ENCODE assay signal across 22 cellular contexts in the genomic region with DNA sequence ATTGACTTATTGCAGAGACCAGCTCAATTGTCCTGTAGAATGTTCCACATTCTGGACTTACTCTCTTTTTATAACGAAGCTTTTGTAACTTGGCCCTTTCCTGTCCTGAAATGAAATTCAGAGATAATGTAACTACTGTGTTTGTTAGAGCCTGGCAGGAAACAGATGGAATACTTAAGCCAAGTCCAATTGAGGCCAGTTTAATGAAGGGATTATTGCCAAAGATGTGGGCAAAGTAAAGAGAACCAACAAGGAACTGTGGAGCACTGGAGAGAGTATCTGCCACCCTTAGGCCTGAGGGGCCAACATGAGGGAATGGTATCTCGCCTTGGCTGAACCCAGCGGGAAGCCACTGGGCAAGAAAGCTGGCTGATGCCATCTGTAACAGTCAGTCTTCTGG. TPM values are rescaled to one million over a fixed set of nuclear protein-coding genes. Genes with fewer than 3 reads are reported as not detected.
DNase-seq lines count a peak whose midpoint lies in the region; ATAC-seq and TF ChIP-seq lines count a peak whose summit lies in the region.
"Had no signal": no experiment of that assay in that cellular context is flagged by ENCODE, and none has a peak within 500 bp of the region (broad histone marks: within the 10 kb centered on the region; RNA-seq: fewer than 3 reads in every experiment).

No MANE protein-coding gene starts in this region.

- H3K27ac ChIP-seq in mammary epithelial cell (ENCODE audit: insufficient read depth, low read depth, low read length) = no peak overlapping the region
- H3K27ac ChIP-seq in Karpas-422 (ENCODE audit: low read length) = no peak overlapping the region
- H3K27ac ChIP-seq: cardiac muscle cell, coronary artery had no signal

- WGBS in mammary epithelial cell (ENCODE audit: low coverage, missing lambda C conversion rate) = 13% methylated on average over 3 of the region's 3 CpGs

- H3K36me3 ChIP-seq in mammary epithelial cell (ENCODE audit: insufficient read depth, low read length) (no peaks in the 10 kb centered on the region), Karpas-422 (ENCODE audit: insufficient read depth, low read length) (no peaks in the 10 kb centered on the region)
- H3K36me3 ChIP-seq: cardiac muscle cell had no signal

- H3K4me1 ChIP-seq in mammary epithelial cell (ENCODE audit: insufficient read depth, low read length) (peaks cover 29% of the 10 kb centered on the region), Karpas-422 (ENCODE audit: low read length) (no peaks in the 10 kb centered on the region)

- BruUV-seq in mammary epithelial cell (replicated peaks; lab: Mats Ljungman, UMichigan) = no TSS peak

- CTCF ChIA-PET in mammary epithelial cell (lab: Charles Lee; ENCODE audit: low non-redundant PET) = no interaction called here

- H3K36me3 Mint-ChIP-seq in naive thymus-derived CD8-positive, alpha-beta T cell = no peaks in the 10 kb centered on the region

- no peak overlapping the region for H3K4me3 Mint-ChIP-seq in naive thymus-derived CD8-positive, alpha-beta T cell
- H3K4me3 Mint-ChIP-seq: activated B cell treated with CpG ODN at 0.5 μM for 24 hours, B cell had no signal

- no peaks in the 10 kb centered on the region for H3K27me3 ChIP-seq in mammary epithelial cell (ENCODE audit: insufficient read depth, low read length)
- no peaks in the 10 kb centered on the region for H3K27me3 ChIP-seq in Karpas-422 (ENCODE audit: low read length)
- H3K27me3 ChIP-seq: cardiac muscle cell had no signal

- H3K9me2 ChIP-seq in Karpas-422 (replicated peaks; ENCODE audit: insufficient read depth, low read length) = no peaks in the 10 kb centered on the region

- peaks cover 0 to 3% (median 0%) of the 10 kb centered on the region in 4 donors for H3K4me1 Mint-ChIP-seq in naive thymus-derived CD8-positive, alpha-beta T cell

- POLR2A ChIA-PET in naive thymus-derived CD8-positive, alpha-beta T cell (lab: Charles Lee) = no interaction called here

- no peak overlapping the region for H3K4me3 ChIP-seq in mammary epithelial cell (replicated peaks in 1 of 3; ENCODE audit: insufficient read depth in 1 of 3, low read depth in 2 of 3, low read length in 3 of 3)
- H3K4me3 ChIP-seq in Karpas-422 (ENCODE audit: low read length) = no peak overlapping the region
- H3K4me3 ChIP-seq: cardiac muscle cell, coronary artery, K562, lung had no signal

- in situ Hi-C loops in mammary epithelial cell (cut with MboI; ENCODE audit: low sequenced_read_pairs in 2 of 2) = no loop called here

- H3K4me2 ChIP-seq in mammary epithelial cell (ENCODE audit: insufficient read depth, low read depth, low read length) (no peak overlapping the region), Karpas-422 (ENCODE audit: low read depth, low read length, poor library complexity, severe bottlenecking) (no peak overlapping the region)

- no peak for ATAC-seq in HG03175 (IDR thresholded peaks at IDR 0.05; ENCODE audit: unreplicated experiment)
- ATAC-seq in naive thymus-derived CD8-positive, alpha-beta T cell = no peak
- ATAC-seq: K562 had no signal

- peaks cover 0 to 2% (median 0%) of the 10 kb centered on the region in 5 donors for H3K27me3 Mint-ChIP-seq in naive thymus-derived CD8-positive, alpha-beta T cell
- H3K27me3 Mint-ChIP-seq: activated B cell treated with CpG ODN at 0.5 μM for 24 hours, B cell had no signal

- H3K9me3 Mint-ChIP-seq in naive thymus-derived CD8-positive, alpha-beta T cell = no peaks in the 10 kb centered on the region

- no peak overlapping the region for H3K27ac Mint-ChIP-seq in naive thymus-derived CD8-positive, alpha-beta T cell
- H3K27ac Mint-ChIP-seq: activated B cell treated with CpG ODN at 0.5 μM for 24 hours, B cell had no signal

- peak; percentile 22 for DNase-seq in Ammon's horn (ENCODE audit: low spot score)
- DNase-seq in NCI-H446 treated with DMSO at 0.1 percent for 48 hours (lab: John Stamatoyannopoulos, UW) = peak; percentile 69
- no peak for DNase-seq in mammary epithelial cell
- DNase-seq in lung microvascular endothelial cell (ENCODE audit: low read depth in 2 of 2) = peak; percentile 63 to 64
- DNase-seq in DMS114 treated with DMSO at 0.1 percent for 48 hours (lab: John Stamatoyannopoulos, UW; ENCODE audit: unreplicated experiment) = no peak
- DNase-seq in Karpas-422 = no peak
- DNase-seq in naive thymus-derived CD8-positive, alpha-beta T cell = no peak
- DNase-seq: activated B cell treated with CpG ODN at 0.5 μM for 24 hours; activated CD4-positive, alpha-beta T cell treated with anti-CD3 and anti-CD28 coated beads, Interleukin-2, amount 50 U/mL, for 48 hours; activated CD8-positive, alpha-beta memory T cell treated with anti-CD3 and anti-CD28 coated beads, Interleukin-2, amount 50 U/mL, for 4 hours; activated naive CD4-positive, alpha-beta T cell treated with anti-CD3 and anti-CD28 coated beads, Interleukin-2, amount 50 U/mL, for 16 hours; NCI-H146; NCI-H526; small intestine; stimulated activated CD4-positive, alpha-beta T cell treated with anti-CD3 and anti-CD28 coated beads, Interleukin-1b, Interleukin-23, amount 100 ng/mL, for 48 hours; T-helper 9 cell had no signal

- no peaks in the 10 kb centered on the region for H3K79me2 ChIP-seq in mammary epithelial cell (ENCODE audit: insufficient read depth, low read length)
- H3K79me2 ChIP-seq in Karpas-422 (ENCODE audit: low read length) = no peaks in the 10 kb centered on the region

- no peaks in the 10 kb centered on the region for H3K9me3 ChIP-seq in mammary epithelial cell (replicated peaks; ENCODE audit: insufficient read depth, low read length)
- no peaks in the 10 kb centered on the region for H3K9me3 ChIP-seq in Karpas-422 (ENCODE audit: low read length)

- H4K20me1 ChIP-seq in mammary epithelial cell (ENCODE audit: insufficient read depth, low read length) = no peaks in the 10 kb centered on the region
- H4K20me1 ChIP-seq in Karpas-422 (ENCODE audit: insufficient read depth, low read depth, low read length) = no peaks in the 10 kb centered on the region

- no peak for TF ChIP-seq CTCF in mammary epithelial cell (conservative IDR thresholded peaks at IDR 0.05 in 1 of 2, IDR thresholded peaks at IDR 0.05 in 1 of 2; ENCODE audit: extremely low read depth in 1 of 2, insufficient read depth in 1 of 2, low read depth in 1 of 2, low read length in 2 of 2)

- H2AFZ ChIP-seq in mammary epithelial cell (ENCODE audit: low read depth, low read length) = peak overlapping the region; percentile 27
- H2AFZ ChIP-seq in Karpas-422 (ENCODE audit: low read length) = no peak overlapping the region

- dilution Hi-C loops in mammary epithelial cell (cut with HindIII; ENCODE audit: low sequenced_read_pairs) = no loop called here

- intact Hi-C loops in mammary epithelial cell (cut with micrococcal nuclease) = no loop called here

- no peak overlapping the region for H3K9ac ChIP-seq in mammary epithelial cell (ENCODE audit: insufficient read depth, low read length)
- H3K9ac ChIP-seq in Karpas-422 (ENCODE audit: low read length) = no peak overlapping the region

RNA-seq across cellular contexts. Expression of a gene that starts 32.9 kb away (rescaled TPM):
- total RNA-seq in mammary epithelial cell (10 to 100 TPM; 14.3 to 54.0 TPM), lung microvascular endothelial cell (under 0.01 and 0.44 TPM in 2 replicates)
- polyA plus RNA-seq in mammary epithelial cell = 49.3 TPM
- 67.4 TPM for polyA minus RNA-seq in mammary epithelial cell
- total RNA-seq in Karpas-422 (2014; rRNA removed; shearing (Covaris generic); ENCODE audit: low replicate concordance) = 11.6 and 20.8 TPM in 2 replicates
- total RNA-seq in naive thymus-derived CD8-positive, alpha-beta T cell = 1 to 10 TPM in 1 of 2 experiments, under 1 TPM in 1; 0.81 to 1.4 TPM
- polyA plus RNA-seq in naive thymus-derived CD8-positive, alpha-beta T cell = under 1 TPM in 1 of 3 donors, not detected in 2; 0.22 TPM
- total RNA-seq: cardiac muscle cell had no signal

RNA-seq across cellular contexts. Expression of a gene that starts 52.7 kb away (rescaled TPM):
- 100 to 1,000 TPM; 715 to 877 TPM for total RNA-seq in mammary epithelial cell
- polyA plus RNA-seq in mammary epithelial cell = 788 TPM
- 546 TPM for polyA minus RNA-seq in mammary epithelial cell
- 296 and 327 TPM in 2 replicates for total RNA-seq in lung microvascular endothelial cell
- 217 and 229 TPM in 2 replicates for total RNA-seq in Karpas-422 (2014; rRNA removed; shearing (Covaris generic); ENCODE audit: low replicate concordance)
- total RNA-seq in naive thymus-derived CD8-positive, alpha-beta T cell = 100 to 1,000 TPM; 313 to 314 TPM
- 100 to 1,000 TPM; 610 to 675 (median 672) TPM for polyA plus RNA-seq in naive thymus-derived CD8-positive, alpha-beta T cell

Comparison
In these comparisons a context has a peak if more than half of its experiments do, and no peak if none do; other contexts are left out.
1. DNase-seq: peak in Ammon's horn (single experiment), NCI-H446 treated with DMSO at 0.1 percent for 48 hours (single experiment) and lung microvascular endothelial cell (2 of 2); none in mammary epithelial cell (single experiment), DMS114 treated with DMSO at 0.1 percent for 48 hours (single experiment), Karpas-422 (single experiment) and naive thymus-derived CD8-positive, alpha-beta T cell (0 of 10).